23 cellular contexts compared by ENCODE assay signal in genomic region chr5:13833440-13833839, GRCh38.
"Had no signal": no experiment of that assay in that cellular context is flagged by ENCODE, and none has a peak within 500 bp of the region (broad histone marks: within the 10 kb centered on the region; RNA-seq: fewer than 3 reads in every experiment).

No MANE protein-coding gene starts in this region.

- H3K36me3 Mint-ChIP-seq: T-cell had no signal

- H3K9ac ChIP-seq: KMS-11, SK-N-SH had no signal

- H3K4me3 Mint-ChIP-seq: T-cell had no signal

- H3K4me2 ChIP-seq: KMS-11, SK-N-SH had no signal

- H3K9me3 ChIP-seq: SK-N-SH had no signal

- H3K27me3 Mint-ChIP-seq: T-cell had no signal

- H3K4me1 Mint-ChIP-seq: T-cell had no signal

- H3K27ac Mint-ChIP-seq: T-cell had no signal

- H3K27ac ChIP-seq: KMS-11, RWPE1 had no signal

- H3K9me2 ChIP-seq: SK-N-SH had no signal

- DNase-seq: IMR-90, Kasumi-1, MV-4-11, NCI-H1048, NCI-H1105, NCI-H1417, NCI-H1436 treated with DMSO at 0.1 percent for 48 hours, NCI-H1694, NCI-H187 treated with DMSO at 0.1 percent for 48 hours, NCI-H2029 treated with DMSO at 0.1 percent for 48 hours, NCI-H2171 treated with DMSO at 0.1 percent for 48 hours, NCI-H345, NCI-H446 treated with DMSO at 0.1 percent for 48 hours, NCI-H510A treated with DMSO at 0.1 percent for 48 hours, NCI-H526, NCI-H82, SHP77, SK-N-SH, SW 1271, T-cell had no signal

- ATAC-seq: HepG2, T-cell had no signal
